Comparison of ENCODE assay signal across 24 cellular contexts in genomic region chr18:79501006-79501405, GRCh38.
"Had no signal": no experiment of that assay in that cellular context is flagged by ENCODE, and none has a peak within 500 bp of the region (broad histone marks: within the 10 kb centered on the region; RNA-seq: fewer than 3 reads in every experiment).

No MANE protein-coding gene starts in this region.

- H3K27ac ChIP-seq: left ventricle myocardium inferior, ovary, right atrium auricular region, skin epidermis, stomach, testis, thyroid gland, transverse colon, upper lobe of left lung, vagina had no signal

- H3K4me3 ChIP-seq: left ventricle myocardium inferior, lung, ovary, right atrium auricular region, skin epidermis, stomach, testis, thyroid gland, transverse colon, upper lobe of left lung, vagina had no signal

- H3K4me3 Mint-ChIP-seq: mesothelial cell of epicardium; naive B cell; natural killer cell treated with Interleukin-12 subunit alpha and Interleukin-12 subunit beta and Interleukin-15 and Interleukin-18, amount 100 ng/mL, for 72 hours; stimulated activated naive B cell treated with anti-CD40 and anti-IgM and Interleukin-4, amounts not matched to agents 10 μg/mL and 1 μg/mL and 100 μg/mL, for 72 hours had no signal

- H3K27me3 Mint-ChIP-seq: naive B cell; natural killer cell treated with Interleukin-12 subunit alpha and Interleukin-12 subunit beta and Interleukin-15 and Interleukin-18, amount 100 ng/mL, for 72 hours; stimulated activated naive B cell treated with anti-CD40 and anti-IgM and Interleukin-4, amounts not matched to agents 10 μg/mL and 1 μg/mL and 100 μg/mL, for 72 hours had no signal

- ATAC-seq: natural killer cell treated with Interleukin-12 subunit alpha and Interleukin-12 subunit beta and Interleukin-15 and Interleukin-18, amount 100 ng/mL, for 72 hours; sciatic nerve; stimulated activated naive B cell treated with anti-CD40 and anti-IgM and Interleukin-4, amounts not matched to agents 10 μg/mL and 1 μg/mL and 100 μg/mL, for 72 hours; stimulated activated naive CD8-positive, alpha-beta T cell treated with anti-CD3 and anti-CD28 coated beads, Interleukin-15, Interleukin-2, amounts not matched to agents 100 U/mL and 50 U/mL, for 24 hours had no signal

- H3K9me3 ChIP-seq: ovary, testis, thyroid gland, vagina had no signal

- H3K27ac Mint-ChIP-seq: mesothelial cell of epicardium; natural killer cell treated with Interleukin-12 subunit alpha and Interleukin-12 subunit beta and Interleukin-15 and Interleukin-18, amount 100 ng/mL, for 72 hours; progenitor cell of endocrine pancreas; stimulated activated naive B cell treated with anti-CD40 and anti-IgM and Interleukin-4, amounts not matched to agents 10 μg/mL and 1 μg/mL and 100 μg/mL, for 72 hours had no signal

- DNase-seq: islet precursor cell; left ventricle myocardium inferior; mesendoderm; naive B cell; ovary; stimulated activated CD4-positive, alpha-beta T cell treated with anti-CD3 and anti-CD28 coated beads, Interleukin-12 subunit alpha, Interleukin-12 subunit beta, amount 100 ng/mL, for 4 hours; stimulated activated CD4-positive, alpha-beta T cell treated with anti-CD3 and anti-CD28 coated beads, Interleukin-15, amount 100 ng/mL, for 24 hours; stimulated activated CD4-positive, alpha-beta T cell treated with anti-CD3 and anti-CD28 coated beads, Interleukin-2, amount 100 ng/mL, for 24 hours; stimulated activated CD4-positive, alpha-beta T cell treated with anti-CD3 and anti-CD28 coated beads, Interleukin-4, amount 100 ng/mL, for 1 hour; stimulated activated naive B cell treated with anti-CD40 and anti-IgM and Interleukin-4, amounts not matched to agents 10 μg/mL and 1 μg/mL and 100 μg/mL, for 72 hours; stimulated activated naive CD8-positive, alpha-beta T cell treated with anti-CD3 and anti-CD28 coated beads, Interleukin-15, Interleukin-2, amounts not matched to agents 100 U/mL and 50 U/mL, for 24 hours; stomach; testis; thyroid gland; transverse colon; upper lobe of left lung had no signal

- H3K27me3 ChIP-seq: ovary, right atrium auricular region, stomach, testis, thyroid gland, transverse colon, upper lobe of left lung, vagina had no signal

- H3K36me3 ChIP-seq: ovary, right atrium auricular region, stomach, thyroid gland, transverse colon, vagina had no signal
